ENCODE assay signal across 21 cellular contexts in the genomic region with DNA sequence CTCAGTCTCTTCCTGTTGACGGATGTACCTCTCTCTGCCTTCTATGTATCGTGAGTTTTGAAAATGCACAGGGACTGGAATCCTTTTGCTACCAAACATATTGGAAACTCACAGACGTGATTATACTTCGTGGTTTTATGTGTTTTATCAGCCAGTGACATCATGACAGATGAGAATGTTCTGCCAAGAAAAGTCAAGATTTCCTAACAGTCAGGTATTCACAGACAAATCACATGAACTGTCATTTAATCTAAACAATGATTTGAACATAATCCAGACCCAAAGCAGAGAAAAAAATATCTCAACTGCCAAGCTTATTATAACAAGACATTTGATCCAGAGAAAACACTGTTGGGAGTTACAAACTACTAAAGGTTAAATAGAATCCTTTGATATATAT.
"Had no signal": no experiment of that assay in that cellular context is flagged by ENCODE, and none has a peak within 500 bp of the region (broad histone marks: within the 10 kb centered on the region; RNA-seq: fewer than 3 reads in every experiment).

No MANE protein-coding gene starts in this region.

- ATAC-seq: lower lobe of right lung; psoas muscle; stimulated activated naive CD8-positive, alpha-beta T cell treated with anti-CD3 and anti-CD28 coated beads, Interleukin-15, amount 100 ng/mL, for 72 hours had no signal

- H3K9ac ChIP-seq: neural progenitor cell had no signal

- H3K4me1 ChIP-seq: lower lobe of right lung, neural progenitor cell, psoas muscle, right lobe of liver, spleen, testis, upper lobe of left lung had no signal

- H3K9me3 ChIP-seq: adrenal gland, lower lobe of right lung, psoas muscle, right lobe of liver, spleen, testis, upper lobe of left lung had no signal

- H3K36me3 ChIP-seq: adrenal gland, lower lobe of right lung, neural progenitor cell, right lobe of liver, spleen, upper lobe of left lung had no signal

- H3K27ac ChIP-seq: adrenal gland, lower lobe of right lung, neural progenitor cell, psoas muscle, right lobe of liver, SK-N-MC, spleen, testis, upper lobe of left lung, VCaP had no signal

- H2AFZ ChIP-seq: neural progenitor cell had no signal

- H3K27me3 ChIP-seq: adrenal gland, neural progenitor cell, right lobe of liver, spleen, testis, upper lobe of left lung had no signal

- H3K4me3 ChIP-seq: adrenal gland, lower lobe of right lung, neural progenitor cell, psoas muscle, right lobe of liver, SK-N-MC, spleen, testis, upper lobe of left lung had no signal

- DNase-seq: activated CD4-positive, alpha-beta T cell treated with anti-CD3 and anti-CD28 coated beads for 1 hour; activated CD4-positive, alpha-beta T cell treated with anti-CD3 and anti-CD28 coated beads, Interleukin-2, amount 50 U/mL, for 4 hours; activated effector memory CD4-positive, alpha-beta T cell treated with Interleukin-2 at 50 U/mL for 16 hours; activated naive CD4-positive, alpha-beta T cell treated with anti-CD3 and anti-CD28 coated beads, Interleukin-2, amount 50 U/mL, for 16 hours; activated T-cell treated with anti-CD3 and anti-CD28 coated beads, Interleukin-2, amount 50 U/mL, for 1 hour; adrenal gland; caudate nucleus; cortex of kidney; effector CD4-positive, alpha-beta T cell; kidney glomerular epithelial cell; lower lobe of right lung; midbrain; psoas muscle; right lobe of liver; spleen; stimulated activated naive CD8-positive, alpha-beta T cell treated with anti-CD3 and anti-CD28 coated beads, Interleukin-15, amount 100 ng/mL, for 72 hours; testis; upper lobe of left lung had no signal

- H3K4me2 ChIP-seq: neural progenitor cell had no signal
